1 cellular context compared by ENCODE assay signal in the genomic region with DNA sequence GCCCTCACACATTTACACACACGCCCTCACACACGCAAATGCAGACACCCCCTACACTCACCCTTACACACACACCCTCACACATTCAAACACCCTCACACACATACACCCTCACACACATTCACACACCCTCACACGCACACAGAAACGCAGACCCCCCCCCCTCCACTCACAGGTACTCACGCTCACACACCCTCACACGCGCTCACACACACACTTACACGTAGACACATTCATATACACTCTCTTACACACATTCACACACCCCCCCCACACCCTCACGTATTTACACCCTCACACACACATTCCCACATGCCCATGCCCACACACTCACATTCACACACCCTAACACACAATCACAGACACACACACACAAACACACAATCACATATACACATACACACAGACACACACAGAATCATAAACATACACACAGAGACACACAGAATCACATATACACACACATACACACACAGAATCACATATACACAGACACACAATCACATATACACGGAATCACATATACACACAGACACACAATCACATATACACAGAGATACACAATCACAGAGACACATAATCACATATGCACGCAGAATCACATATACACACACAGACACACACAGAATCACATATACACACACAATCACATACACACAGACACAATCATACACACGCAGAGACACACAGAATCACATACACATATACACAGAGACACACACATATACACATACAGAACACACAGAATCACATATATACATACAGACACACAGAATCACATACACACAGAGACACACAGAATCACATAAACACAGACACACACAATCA.
TF ChIP-seq lines count a peak whose summit lies in the region.

No MANE protein-coding gene starts in this region.

TF ChIP-seq in HEK293, 187 proteins besides CTCF, POLR2A, EP300 and RAD21 (continued from another document and continues in another):
- TF ChIP-seq, protein P1, sequence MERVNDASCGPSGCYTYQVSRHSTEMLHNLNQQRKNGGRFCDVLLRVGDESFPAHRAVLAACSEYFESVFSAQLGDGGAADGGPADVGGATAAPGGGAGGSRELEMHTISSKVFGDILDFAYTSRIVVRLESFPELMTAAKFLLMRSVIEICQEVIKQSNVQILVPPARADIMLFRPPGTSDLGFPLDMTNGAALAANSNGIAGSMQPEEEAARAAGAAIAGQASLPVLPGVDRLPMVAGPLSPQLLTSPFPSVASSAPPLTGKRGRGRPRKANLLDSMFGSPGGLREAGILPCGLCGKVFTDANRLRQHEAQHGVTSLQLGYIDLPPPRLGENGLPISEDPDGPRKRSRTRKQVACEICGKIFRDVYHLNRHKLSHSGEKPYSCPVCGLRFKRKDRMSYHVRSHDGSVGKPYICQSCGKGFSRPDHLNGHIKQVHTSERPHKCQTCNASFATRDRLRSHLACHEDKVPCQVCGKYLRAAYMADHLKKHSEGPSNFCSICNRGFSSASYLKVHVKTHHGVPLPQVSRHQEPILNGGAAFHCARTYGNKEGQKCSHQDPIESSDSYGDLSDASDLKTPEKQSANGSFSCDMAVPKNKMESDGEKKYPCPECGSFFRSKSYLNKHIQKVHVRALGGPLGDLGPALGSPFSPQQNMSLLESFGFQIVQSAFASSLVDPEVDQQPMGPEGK (tag by site-specific recombination; IDR thresholded peaks at IDR 0.05), result no peak
- no peak for TF ChIP-seq ZNF501 (tag by site-specific recombination; IDR thresholded peaks at IDR 0.05)
- no peak for TF ChIP-seq FEZF1 (tag by site-specific recombination; IDR thresholded peaks at IDR 0.05)
- no peak for TF ChIP-seq ZEB2 (tag by site-specific recombination; IDR thresholded peaks at IDR 0.05)
- peak; percentile 90; the same call in 1 of the 2 replicates for TF ChIP-seq ZNF114 (tag by site-specific recombination; IDR thresholded peaks at IDR 0.05)
- TF ChIP-seq, protein P2, sequence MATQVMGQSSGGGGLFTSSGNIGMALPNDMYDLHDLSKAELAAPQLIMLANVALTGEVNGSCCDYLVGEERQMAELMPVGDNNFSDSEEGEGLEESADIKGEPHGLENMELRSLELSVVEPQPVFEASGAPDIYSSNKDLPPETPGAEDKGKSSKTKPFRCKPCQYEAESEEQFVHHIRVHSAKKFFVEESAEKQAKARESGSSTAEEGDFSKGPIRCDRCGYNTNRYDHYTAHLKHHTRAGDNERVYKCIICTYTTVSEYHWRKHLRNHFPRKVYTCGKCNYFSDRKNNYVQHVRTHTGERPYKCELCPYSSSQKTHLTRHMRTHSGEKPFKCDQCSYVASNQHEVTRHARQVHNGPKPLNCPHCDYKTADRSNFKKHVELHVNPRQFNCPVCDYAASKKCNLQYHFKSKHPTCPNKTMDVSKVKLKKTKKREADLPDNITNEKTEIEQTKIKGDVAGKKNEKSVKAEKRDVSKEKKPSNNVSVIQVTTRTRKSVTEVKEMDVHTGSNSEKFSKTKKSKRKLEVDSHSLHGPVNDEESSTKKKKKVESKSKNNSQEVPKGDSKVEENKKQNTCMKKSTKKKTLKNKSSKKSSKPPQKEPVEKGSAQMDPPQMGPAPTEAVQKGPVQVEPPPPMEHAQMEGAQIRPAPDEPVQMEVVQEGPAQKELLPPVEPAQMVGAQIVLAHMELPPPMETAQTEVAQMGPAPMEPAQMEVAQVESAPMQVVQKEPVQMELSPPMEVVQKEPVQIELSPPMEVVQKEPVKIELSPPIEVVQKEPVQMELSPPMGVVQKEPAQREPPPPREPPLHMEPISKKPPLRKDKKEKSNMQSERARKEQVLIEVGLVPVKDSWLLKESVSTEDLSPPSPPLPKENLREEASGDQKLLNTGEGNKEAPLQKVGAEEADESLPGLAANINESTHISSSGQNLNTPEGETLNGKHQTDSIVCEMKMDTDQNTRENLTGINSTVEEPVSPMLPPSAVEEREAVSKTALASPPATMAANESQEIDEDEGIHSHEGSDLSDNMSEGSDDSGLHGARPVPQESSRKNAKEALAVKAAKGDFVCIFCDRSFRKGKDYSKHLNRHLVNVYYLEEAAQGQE (tag by site-specific recombination; IDR thresholded peaks at IDR 0.05), result no peak
- TF ChIP-seq ZNF354C (tag by site-specific recombination; IDR thresholded peaks at IDR 0.05; ENCODE audit: borderline replicate concordance, low read depth), result no peak
- no peak for TF ChIP-seq ZNF24 (tag by site-specific recombination; IDR thresholded peaks at IDR 0.05)
- TF ChIP-seq, protein P3, sequence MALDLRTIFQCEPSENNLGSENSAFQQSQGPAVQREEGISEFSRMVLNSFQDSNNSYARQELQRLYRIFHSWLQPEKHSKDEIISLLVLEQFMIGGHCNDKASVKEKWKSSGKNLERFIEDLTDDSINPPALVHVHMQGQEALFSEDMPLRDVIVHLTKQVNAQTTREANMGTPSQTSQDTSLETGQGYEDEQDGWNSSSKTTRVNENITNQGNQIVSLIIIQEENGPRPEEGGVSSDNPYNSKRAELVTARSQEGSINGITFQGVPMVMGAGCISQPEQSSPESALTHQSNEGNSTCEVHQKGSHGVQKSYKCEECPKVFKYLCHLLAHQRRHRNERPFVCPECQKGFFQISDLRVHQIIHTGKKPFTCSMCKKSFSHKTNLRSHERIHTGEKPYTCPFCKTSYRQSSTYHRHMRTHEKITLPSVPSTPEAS (tag by site-specific recombination; IDR thresholded peaks at IDR 0.05), result 0 out of 2 replicates have a peak, but pooled peaks have one; percentile 29
- peak; percentile 56; the same call in 1 of the 2 replicates for TF ChIP-seq ZNF791 (tag by site-specific recombination; IDR thresholded peaks at IDR 0.05)
- TF ChIP-seq ZNF621 (tag by site-specific recombination; IDR thresholded peaks at IDR 0.05), result peak; percentile 16
- no peak for TF ChIP-seq ZNF169 (tag by site-specific recombination; IDR thresholded peaks at IDR 0.05)
- TF ChIP-seq ZNF274 (IDR thresholded peaks at IDR 0.05; ENCODE audit: low read length), result no peak
- no peak for TF ChIP-seq ZNF274 (tag by site-specific recombination; IDR thresholded peaks at IDR 0.05; ENCODE audit: borderline replicate concordance)
- no peak for TF ChIP-seq SETDB1 (IDR thresholded peaks at IDR 0.05; ENCODE audit: insufficient read length, low read length)
- no peak for TF ChIP-seq ZNF529 (tag by site-specific recombination; IDR thresholded peaks at IDR 0.05; ENCODE audit: insufficient replicate concordance)
- no peak for TF ChIP-seq ZNF433 (tag by site-specific recombination; IDR thresholded peaks at IDR 0.05; ENCODE audit: low read depth)
- TF ChIP-seq, protein P4, sequence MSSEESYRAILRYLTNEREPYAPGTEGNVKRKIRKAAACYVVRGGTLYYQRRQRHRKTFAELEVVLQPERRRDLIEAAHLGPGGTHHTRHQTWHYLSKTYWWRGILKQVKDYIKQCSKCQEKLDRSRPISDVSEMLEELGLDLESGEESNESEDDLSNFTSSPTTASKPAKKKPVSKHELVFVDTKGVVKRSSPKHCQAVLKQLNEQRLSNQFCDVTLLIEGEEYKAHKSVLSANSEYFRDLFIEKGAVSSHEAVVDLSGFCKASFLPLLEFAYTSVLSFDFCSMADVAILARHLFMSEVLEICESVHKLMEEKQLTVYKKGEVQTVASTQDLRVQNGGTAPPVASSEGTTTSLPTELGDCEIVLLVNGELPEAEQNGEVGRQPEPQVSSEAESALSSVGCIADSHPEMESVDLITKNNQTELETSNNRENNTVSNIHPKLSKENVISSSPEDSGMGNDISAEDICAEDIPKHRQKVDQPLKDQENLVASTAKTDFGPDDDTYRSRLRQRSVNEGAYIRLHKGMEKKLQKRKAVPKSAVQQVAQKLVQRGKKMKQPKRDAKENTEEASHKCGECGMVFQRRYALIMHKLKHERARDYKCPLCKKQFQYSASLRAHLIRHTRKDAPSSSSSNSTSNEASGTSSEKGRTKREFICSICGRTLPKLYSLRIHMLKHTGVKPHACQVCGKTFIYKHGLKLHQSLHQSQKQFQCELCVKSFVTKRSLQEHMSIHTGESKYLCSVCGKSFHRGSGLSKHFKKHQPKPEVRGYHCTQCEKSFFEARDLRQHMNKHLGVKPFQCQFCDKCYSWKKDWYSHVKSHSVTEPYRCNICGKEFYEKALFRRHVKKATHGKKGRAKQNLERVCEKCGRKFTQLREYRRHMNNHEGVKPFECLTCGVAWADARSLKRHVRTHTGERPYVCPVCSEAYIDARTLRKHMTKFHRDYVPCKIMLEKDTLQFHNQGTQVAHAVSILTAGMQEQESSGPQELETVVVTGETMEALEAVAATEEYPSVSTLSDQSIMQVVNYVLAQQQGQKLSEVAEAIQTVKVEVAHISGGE (tag by site-specific recombination; conservative IDR thresholded peaks at IDR 0.05; ENCODE audit: low read depth), result no peak; the same call in 1 of the 2 replicates
- no peak for TF ChIP-seq ZNF19 (tag by site-specific recombination; IDR thresholded peaks at IDR 0.05; ENCODE audit: low read depth)
- TF ChIP-seq ZNF626 (tag by site-specific recombination; IDR thresholded peaks at IDR 0.05), result no peak
- TF ChIP-seq, protein P5, sequence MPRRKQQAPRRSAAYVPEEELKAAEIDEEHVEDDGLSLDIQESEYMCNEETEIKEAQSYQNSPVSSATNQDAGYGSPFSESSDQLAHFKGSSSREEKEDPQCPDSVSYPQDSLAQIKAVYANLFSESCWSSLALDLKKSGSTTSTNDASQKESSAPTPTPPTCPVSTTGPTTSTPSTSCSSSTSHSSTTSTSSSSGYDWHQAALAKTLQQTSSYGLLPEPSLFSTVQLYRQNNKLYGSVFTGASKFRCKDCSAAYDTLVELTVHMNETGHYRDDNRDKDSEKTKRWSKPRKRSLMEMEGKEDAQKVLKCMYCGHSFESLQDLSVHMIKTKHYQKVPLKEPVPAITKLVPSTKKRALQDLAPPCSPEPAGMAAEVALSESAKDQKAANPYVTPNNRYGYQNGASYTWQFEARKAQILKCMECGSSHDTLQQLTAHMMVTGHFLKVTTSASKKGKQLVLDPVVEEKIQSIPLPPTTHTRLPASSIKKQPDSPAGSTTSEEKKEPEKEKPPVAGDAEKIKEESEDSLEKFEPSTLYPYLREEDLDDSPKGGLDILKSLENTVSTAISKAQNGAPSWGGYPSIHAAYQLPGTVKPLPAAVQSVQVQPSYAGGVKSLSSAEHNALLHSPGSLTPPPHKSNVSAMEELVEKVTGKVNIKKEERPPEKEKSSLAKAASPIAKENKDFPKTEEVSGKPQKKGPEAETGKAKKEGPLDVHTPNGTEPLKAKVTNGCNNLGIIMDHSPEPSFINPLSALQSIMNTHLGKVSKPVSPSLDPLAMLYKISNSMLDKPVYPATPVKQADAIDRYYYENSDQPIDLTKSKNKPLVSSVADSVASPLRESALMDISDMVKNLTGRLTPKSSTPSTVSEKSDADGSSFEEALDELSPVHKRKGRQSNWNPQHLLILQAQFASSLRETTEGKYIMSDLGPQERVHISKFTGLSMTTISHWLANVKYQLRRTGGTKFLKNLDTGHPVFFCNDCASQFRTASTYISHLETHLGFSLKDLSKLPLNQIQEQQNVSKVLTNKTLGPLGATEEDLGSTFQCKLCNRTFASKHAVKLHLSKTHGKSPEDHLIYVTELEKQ (tag by site-specific recombination; IDR thresholded peaks at IDR 0.05; ENCODE audit: borderline replicate concordance), result no peak
- no peak for TF ChIP-seq ZFP37 (tag by site-specific recombination; IDR thresholded peaks at IDR 0.05)
- TF ChIP-seq ZNF544 (tag by site-specific recombination; IDR thresholded peaks at IDR 0.05), result no peak
- no peak for TF ChIP-seq ZNF548 (tag by site-specific recombination; IDR thresholded peaks at IDR 0.05)
- TF ChIP-seq, protein P6, sequence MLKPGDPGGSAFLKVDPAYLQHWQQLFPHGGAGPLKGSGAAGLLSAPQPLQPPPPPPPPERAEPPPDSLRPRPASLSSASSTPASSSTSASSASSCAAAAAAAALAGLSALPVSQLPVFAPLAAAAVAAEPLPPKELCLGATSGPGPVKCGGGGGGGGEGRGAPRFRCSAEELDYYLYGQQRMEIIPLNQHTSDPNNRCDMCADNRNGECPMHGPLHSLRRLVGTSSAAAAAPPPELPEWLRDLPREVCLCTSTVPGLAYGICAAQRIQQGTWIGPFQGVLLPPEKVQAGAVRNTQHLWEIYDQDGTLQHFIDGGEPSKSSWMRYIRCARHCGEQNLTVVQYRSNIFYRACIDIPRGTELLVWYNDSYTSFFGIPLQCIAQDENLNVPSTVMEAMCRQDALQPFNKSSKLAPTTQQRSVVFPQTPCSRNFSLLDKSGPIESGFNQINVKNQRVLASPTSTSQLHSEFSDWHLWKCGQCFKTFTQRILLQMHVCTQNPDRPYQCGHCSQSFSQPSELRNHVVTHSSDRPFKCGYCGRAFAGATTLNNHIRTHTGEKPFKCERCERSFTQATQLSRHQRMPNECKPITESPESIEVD (tag by site-specific recombination; IDR thresholded peaks at IDR 0.05), result no peak
- TF ChIP-seq, protein P7, sequence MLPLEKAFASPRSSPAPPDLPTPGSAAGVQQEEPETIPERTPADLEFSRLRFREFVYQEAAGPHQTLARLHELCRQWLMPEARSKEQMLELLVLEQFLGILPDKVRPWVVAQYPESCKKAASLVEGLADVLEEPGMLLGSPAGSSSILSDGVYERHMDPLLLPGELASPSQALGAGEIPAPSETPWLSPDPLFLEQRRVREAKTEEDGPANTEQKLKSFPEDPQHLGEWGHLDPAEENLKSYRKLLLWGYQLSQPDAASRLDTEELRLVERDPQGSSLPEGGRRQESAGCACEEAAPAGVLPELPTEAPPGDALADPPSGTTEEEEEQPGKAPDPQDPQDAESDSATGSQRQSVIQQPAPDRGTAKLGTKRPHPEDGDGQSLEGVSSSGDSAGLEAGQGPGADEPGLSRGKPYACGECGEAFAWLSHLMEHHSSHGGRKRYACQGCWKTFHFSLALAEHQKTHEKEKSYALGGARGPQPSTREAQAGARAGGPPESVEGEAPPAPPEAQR (tag by site-specific recombination; IDR thresholded peaks at IDR 0.05), result no peak
- TF ChIP-seq, protein P8, sequence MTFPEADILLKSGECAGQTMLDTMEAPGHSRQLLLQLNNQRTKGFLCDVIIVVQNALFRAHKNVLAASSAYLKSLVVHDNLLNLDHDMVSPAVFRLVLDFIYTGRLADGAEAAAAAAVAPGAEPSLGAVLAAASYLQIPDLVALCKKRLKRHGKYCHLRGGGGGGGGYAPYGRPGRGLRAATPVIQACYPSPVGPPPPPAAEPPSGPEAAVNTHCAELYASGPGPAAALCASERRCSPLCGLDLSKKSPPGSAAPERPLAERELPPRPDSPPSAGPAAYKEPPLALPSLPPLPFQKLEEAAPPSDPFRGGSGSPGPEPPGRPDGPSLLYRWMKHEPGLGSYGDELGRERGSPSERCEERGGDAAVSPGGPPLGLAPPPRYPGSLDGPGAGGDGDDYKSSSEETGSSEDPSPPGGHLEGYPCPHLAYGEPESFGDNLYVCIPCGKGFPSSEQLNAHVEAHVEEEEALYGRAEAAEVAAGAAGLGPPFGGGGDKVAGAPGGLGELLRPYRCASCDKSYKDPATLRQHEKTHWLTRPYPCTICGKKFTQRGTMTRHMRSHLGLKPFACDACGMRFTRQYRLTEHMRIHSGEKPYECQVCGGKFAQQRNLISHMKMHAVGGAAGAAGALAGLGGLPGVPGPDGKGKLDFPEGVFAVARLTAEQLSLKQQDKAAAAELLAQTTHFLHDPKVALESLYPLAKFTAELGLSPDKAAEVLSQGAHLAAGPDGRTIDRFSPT (tag by site-specific recombination; IDR thresholded peaks at IDR 0.05), result no peak
